10 cellular contexts compared by ENCODE assay signal in the genomic region with DNA sequence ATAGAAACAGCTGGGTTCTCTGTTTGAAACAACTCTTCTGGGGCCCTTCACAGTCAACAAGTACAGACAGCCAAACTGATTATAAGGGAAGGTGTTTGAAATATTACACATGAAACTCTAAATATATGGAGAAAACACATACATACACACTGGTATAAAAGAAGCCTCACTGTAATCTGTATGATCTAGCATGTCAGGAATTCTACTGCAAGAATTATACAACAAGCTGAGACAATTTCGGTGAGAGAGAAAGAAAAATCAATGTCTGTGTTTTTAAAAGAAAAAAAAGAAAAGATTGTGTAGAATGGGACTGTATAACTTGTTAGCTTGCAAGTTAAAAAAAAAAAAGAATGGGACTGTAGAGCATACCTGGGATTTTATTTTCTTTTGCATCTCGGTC. TPM values are rescaled to one million over a fixed set of nuclear protein-coding genes. Genes with fewer than 3 reads are reported as not detected.
DNase-seq lines count a peak whose midpoint lies in the region; ATAC-seq and TF ChIP-seq lines count a peak whose summit lies in the region.
"Had no signal": no experiment of that assay in that cellular context is flagged by ENCODE, and none has a peak within 500 bp of the region (broad histone marks: within the 10 kb centered on the region; RNA-seq: fewer than 3 reads in every experiment).

No MANE protein-coding gene starts in this region.

- POLR2A ChIA-PET in AG04450 (lab: Yijun Ruan, JAX) = interaction anchor here (0.6 to 1.3 kb wide), 4 partner anchors 9 to 1108 kb away, joined by 4 to 7 read pairs (median 4); no protein-coding TSS in a partner anchor
- POLR2A ChIA-PET in CD8-positive, alpha-beta memory T cell (lab: Charles Lee) = no interaction called here

- peaks cover 0 to 12% (median 7%) of the 10 kb centered on the region in 5 donors for H3K9me3 Mint-ChIP-seq in CD8-positive, alpha-beta memory T cell

- no peak for DNase-seq in AG04450 (ENCODE audit: low read depth, low spot score)
- no peak for DNase-seq in epithelial cell of prostate (ENCODE audit: low read depth, low spot score)
- DNase-seq in CD8-positive, alpha-beta memory T cell = no peak
- DNase-seq in effector memory CD4-positive, alpha-beta T cell = no peak
- DNase-seq in cerebellar cortex (ENCODE audit: low spot score) = no peak
- no peak for DNase-seq in islet precursor cell
- DNase-seq: WERI-Rb-1 had no signal

- ATAC-seq in GM19467 (IDR thresholded peaks at IDR 0.05; ENCODE audit: unreplicated experiment) = peak; percentile 35
- peak; percentile 12 for ATAC-seq in HG03280 (IDR thresholded peaks at IDR 0.05; ENCODE audit: unreplicated experiment)

- peak overlapping the region in 1 of 8 donors; percentile 10 for H3K27ac Mint-ChIP-seq in CD8-positive, alpha-beta memory T cell

- H3K27me3 Mint-ChIP-seq in CD8-positive, alpha-beta memory T cell = peaks cover 1 to 4% of the 10 kb centered on the region in 2 donors

- peaks cover 2 to 14% (median 4%) of the 10 kb centered on the region in 3 donors for H3K36me3 Mint-ChIP-seq in CD8-positive, alpha-beta memory T cell

- H3K27ac ChIP-seq in AG04450 (ENCODE audit: low read depth, low read length) (peak overlapping the region; percentile 54), epithelial cell of prostate (peak overlapping the region; percentile 46)
- no peak overlapping the region for H3K27ac ChIP-seq in CD8-positive, alpha-beta memory T cell (ENCODE audit: low read depth, low read length)
- H3K27ac ChIP-seq in effector memory CD4-positive, alpha-beta T cell (ENCODE audit: insufficient read depth, low read length, poor library complexity, severe bottlenecking) = no peak overlapping the region
- H3K27ac ChIP-seq: WERI-Rb-1 had no signal

- H3K4me3 Mint-ChIP-seq in CD8-positive, alpha-beta memory T cell = peak overlapping the region in 1 of 7 donors; percentile 37

- H3K4me3 ChIP-seq in AG04450 (ENCODE audit: low read depth, low read length) = no peak overlapping the region
- no peak overlapping the region for H3K4me3 ChIP-seq in CD8-positive, alpha-beta memory T cell (ENCODE audit: low read length)
- no peak overlapping the region for H3K4me3 ChIP-seq in effector memory CD4-positive, alpha-beta T cell (ENCODE audit: insufficient read depth, low read depth, low read length, poor library complexity, severe bottlenecking)
- H3K4me3 ChIP-seq: K562 had no signal

- H3K27me3 ChIP-seq in AG04450 (ENCODE audit: control insufficient read depth, insufficient read depth, low read length) = no peaks in the 10 kb centered on the region
- H3K27me3 ChIP-seq in CD8-positive, alpha-beta memory T cell (ENCODE audit: insufficient read depth, low read length, poor library complexity, severe bottlenecking) = no peaks in the 10 kb centered on the region
- no peaks in the 10 kb centered on the region for H3K27me3 ChIP-seq in effector memory CD4-positive, alpha-beta T cell (replicated peaks; ENCODE audit: control insufficient read depth, insufficient read depth, low read length, poor library complexity, severe bottlenecking)

- no peak for TF ChIP-seq CTCF in AG04450 (IDR thresholded peaks at IDR 0.05; ENCODE audit: low read depth, low read length)

- H3K9me3 ChIP-seq in AG04450 (ENCODE audit: control insufficient read depth, insufficient read depth, low read length) = no peaks in the 10 kb centered on the region
- no peaks in the 10 kb centered on the region for H3K9me3 ChIP-seq in CD8-positive, alpha-beta memory T cell (ENCODE audit: low read length)
- H3K9me3 ChIP-seq in effector memory CD4-positive, alpha-beta T cell (ENCODE audit: control insufficient read depth, low read length) = no peaks in the 10 kb centered on the region

- no peaks in the 10 kb centered on the region for H3K36me3 ChIP-seq in CD8-positive, alpha-beta memory T cell (ENCODE audit: insufficient read depth, low read length)
- H3K36me3 ChIP-seq in effector memory CD4-positive, alpha-beta T cell (ENCODE audit: control insufficient read depth, insufficient read depth, low read length) = no peaks in the 10 kb centered on the region
- H3K36me3 ChIP-seq: WERI-Rb-1 had no signal

- CTCF ChIA-PET in AG04450 (lab: Charles Lee) = no interaction called here
- CTCF ChIA-PET in CD8-positive, alpha-beta memory T cell (lab: Charles Lee) = interaction anchor here (1.2 to 1.4 kb wide), 2 partner anchors 25 to 62 kb away, joined by 3 to 5 read pairs; a partner anchor contains a TSS

- H3K4me1 Mint-ChIP-seq in CD8-positive, alpha-beta memory T cell = peaks cover 19 to 29% (median 21%) of the 10 kb centered on the region in 3 donors

- peaks cover 20% of the 10 kb centered on the region for H3K4me1 ChIP-seq in CD8-positive, alpha-beta memory T cell (ENCODE audit: insufficient read depth, low read length)
- peaks cover 13% of the 10 kb centered on the region for H3K4me1 ChIP-seq in effector memory CD4-positive, alpha-beta T cell (ENCODE audit: control insufficient read depth, insufficient read depth, low read length, poor library complexity, severe bottlenecking)

RNA-seq across cellular contexts. Expression of a gene that starts 26.3 kb away (rescaled TPM):
- polyA plus RNA-seq in AG04450 (2011; rRNA removed) = 32.9 and 36.6 TPM in 2 replicates
- polyA minus RNA-seq in AG04450 (2011; rRNA and poly(A)+ RNA removed) = 68.0 and 68.9 TPM in 2 replicates
- total RNA-seq in CD8-positive, alpha-beta memory T cell = 1 to 10 TPM; 3.6 to 3.9 TPM
- polyA plus RNA-seq in CD8-positive, alpha-beta memory T cell = 0.20 TPM

Comparison
In these comparisons a context has a peak if more than half of its experiments do, and no peak if none do; other contexts are left out.
1. H3K27ac ChIP-seq: peak in AG04450 (single experiment) and epithelial cell of prostate (single experiment); none in CD8-positive, alpha-beta memory T cell (single experiment) and effector memory CD4-positive, alpha-beta T cell (single experiment).
2. RNA of a gene that starts 26.3 kb away (polyA plus RNA-seq): 32.9 to 36.6 TPM in AG04450; 0.20 TPM in CD8-positive, alpha-beta memory T cell (single experiment); every median in the first group is over 10 times any median in the second.